In the genomic region with DNA sequence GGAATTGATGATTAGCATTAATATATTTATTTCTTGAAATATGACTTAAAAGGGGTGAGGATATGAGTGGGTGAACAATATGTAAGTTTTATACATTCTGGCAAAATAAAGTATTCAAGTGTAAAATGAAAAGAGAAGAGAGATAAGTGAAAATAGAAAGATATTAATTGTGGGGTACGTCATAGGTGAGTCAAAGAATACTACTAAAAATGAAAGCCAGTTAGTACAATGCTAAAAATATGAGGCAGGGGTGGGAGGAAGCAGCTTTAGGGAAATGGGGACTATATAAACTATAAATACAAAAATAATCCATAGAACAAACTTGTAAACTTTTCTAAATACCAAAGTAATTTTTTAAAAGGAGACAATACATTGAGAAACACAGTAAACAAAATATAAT, we compare ENCODE assay signal across 31 cellular contexts.
"Had no signal": no experiment of that assay in that cellular context is flagged by ENCODE, and none has a peak within 500 bp of the region (broad histone marks: within the 10 kb centered on the region; RNA-seq: fewer than 3 reads in every experiment).

No MANE protein-coding gene starts in this region.

- H3K27me3 ChIP-seq: cardiac muscle cell, SJSA1 had no signal

- H3K9me3 ChIP-seq: SJSA1 had no signal

- H3K4me3 ChIP-seq: cardiac muscle cell, SJSA1 had no signal

- H3K4me1 ChIP-seq: SJSA1 had no signal

- DNase-seq: activated CD4-positive, alpha-beta memory T cell treated with anti-CD3 and anti-CD28 coated beads, Interleukin-2, amount 10 ng/mL, durations not matched to agents 7 days and 5 days; activated CD4-positive, alpha-beta T cell treated with anti-CD3 and anti-CD28 coated beads for 1 hour; activated CD4-positive, alpha-beta T cell treated with anti-CD3 and anti-CD28 coated beads for 48 hours; activated CD4-positive, CD25-positive, alpha-beta regulatory T cell; activated CD8-positive, alpha-beta memory T cell treated with anti-CD3 and anti-CD28 coated beads for 24 hours; activated CD8-positive, alpha-beta memory T cell treated with anti-CD3 and anti-CD28 coated beads, Interleukin-2, amount 10 ng/mL, durations not matched to agents 7 days and 5 days; activated CD8-positive, alpha-beta memory T cell treated with anti-CD3 and anti-CD28 coated beads, Interleukin-2, amount 50 U/mL, for 48 hours; activated effector memory CD4-positive, alpha-beta T cell treated with Interleukin-2 at 50 U/mL for 16 hours; activated naive CD4-positive, alpha-beta T cell treated with anti-CD3 and anti-CD28 coated beads, Interleukin-2, amount 10 ng/mL, durations not matched to agents 7 days and 5 days; activated naive CD8-positive, alpha-beta T cell treated with anti-CD3 and anti-CD28 coated beads, Interleukin-2, amount 50 U/mL, for 24 hours; activated T-cell treated with anti-CD3 and anti-CD28 coated beads, Interleukin-2, amount 50 U/mL, for 48 hours; anterior cingulate cortex; MM.1S; MV-4-11; NCI-H1092; NCI-H1417; NCI-H146; NCI-H187; NCI-H2029 treated with DMSO at 0.1 percent for 48 hours; NCI-H2107; NCI-H2171; NCI-H510A; NCI-H526; NCI-H748 treated with DMSO at 0.1 percent for 48 hours; NK-92 treated with Interleukin-12 subunit alpha and Interleukin-12 subunit beta, amount 100 ng/mL, for 24 hours; SHP77; T1000; WERI-Rb-1 had no signal

- H3K36me3 ChIP-seq: cardiac muscle cell, SJSA1, WERI-Rb-1 had no signal

- ATAC-seq: activated CD8-positive, alpha-beta memory T cell treated with anti-CD3 and anti-CD28 coated beads, Interleukin-2, amount 10 ng/mL, durations not matched to agents 7 days and 5 days; activated naive CD8-positive, alpha-beta T cell treated with anti-CD3 and anti-CD28 coated beads, Interleukin-2, amount 50 U/mL, for 24 hours; Panc1 had no signal

- H3K27ac ChIP-seq: cardiac muscle cell, SJSA1, WERI-Rb-1 had no signal
